In genomic region chr20:43762911-43763310, GRCh38 we compare ENCODE assay signal across 27 cellular contexts. TPM values are rescaled to one million over a fixed set of nuclear protein-coding genes. Genes with fewer than 3 reads are reported as not detected.
"Had no signal": no experiment of that assay in that cellular context is flagged by ENCODE, and none has a peak within 500 bp of the region (broad histone marks: within the 10 kb centered on the region; RNA-seq: fewer than 3 reads in every experiment).

No MANE protein-coding gene starts in this region.

- H3K4me1 ChIP-seq: SJCRH30 had no signal

- H3K27me3 ChIP-seq: cardiac muscle cell had no signal

- H3K36me3 ChIP-seq: brain microvascular endothelial cell, cardiac muscle cell, SJCRH30 had no signal

- ATAC-seq: activated T-helper 17 cell treated with anti-CD3 and anti-CD28 coated beads, Interleukin-2, amount 50 U/mL, for 72 hours had no signal

- H3K4me3 Mint-ChIP-seq: activated CD4-positive, alpha-beta memory T cell treated with anti-CD3 and anti-CD28 coated beads, Interleukin-2, amount 10 ng/mL, durations not matched to agents 7 days and 5 days; activated CD4-positive, alpha-beta T cell treated with anti-CD3 and anti-CD28 coated beads, Interleukin-2, amount 10 ng/mL, durations not matched to agents 7 days and 5 days; activated naive CD4-positive, alpha-beta T cell treated with anti-CD3 and anti-CD28 coated beads, Interleukin-2, amount 10 ng/mL, durations not matched to agents 7 days and 5 days; activated naive CD8-positive, alpha-beta T cell treated with anti-CD3 and anti-CD28 coated beads for 36 hours; activated T-helper 17 cell treated with anti-CD3 and anti-CD28 coated beads, Interleukin-2, amount 50 U/mL, for 72 hours had no signal

- H3K36me3 Mint-ChIP-seq: activated naive CD4-positive, alpha-beta T cell treated with anti-CD3 and anti-CD28 coated beads, Interleukin-2, amount 10 ng/mL, durations not matched to agents 7 days and 5 days; activated naive CD8-positive, alpha-beta T cell treated with anti-CD3 and anti-CD28 coated beads for 36 hours had no signal

- H3K9me3 Mint-ChIP-seq: activated naive CD4-positive, alpha-beta T cell treated with anti-CD3 and anti-CD28 coated beads, Interleukin-2, amount 10 ng/mL, durations not matched to agents 7 days and 5 days; activated naive CD8-positive, alpha-beta T cell treated with anti-CD3 and anti-CD28 coated beads for 36 hours; activated T-helper 17 cell treated with anti-CD3 and anti-CD28 coated beads, Interleukin-2, amount 50 U/mL, for 72 hours had no signal

- DNase-seq: activated CD4-positive, alpha-beta memory T cell treated with anti-CD3 and anti-CD28 coated beads, Interleukin-2, amount 10 ng/mL, durations not matched to agents 7 days and 5 days; activated CD4-positive, alpha-beta T cell treated with anti-CD3 and anti-CD28 coated beads, Interleukin-2, amount 10 ng/mL, durations not matched to agents 7 days and 5 days; activated CD4-positive, CD25-positive, alpha-beta regulatory T cell; activated gamma-delta T cell treated with Interleukin-2 at 50 U/mL for 16 hours; activated naive CD4-positive, alpha-beta T cell treated with anti-CD3 and anti-CD28 coated beads, Interleukin-2, amount 10 ng/mL, durations not matched to agents 7 days and 5 days; activated naive CD8-positive, alpha-beta T cell treated with anti-CD3 and anti-CD28 coated beads for 36 hours; activated T-cell treated with anti-CD3 and anti-CD28 coated beads for 4 hours; activated T-cell treated with anti-CD3 and anti-CD28 coated beads, Interleukin-2, amount 50 U/mL, for 48 hours; brain microvascular endothelial cell; NCI-H1092; NCI-H1694 treated with DMSO at 0.1 percent for 48 hours; NCI-H2029 treated with DMSO at 0.1 percent for 48 hours; NCI-H345; NCI-H510A; NCI-H526 treated with DMSO at 0.1 percent for 48 hours; NCI-H82; SJCRH30; SK-N-SH; T-helper 1 cell had no signal

- H3K4me3 ChIP-seq: cardiac muscle cell, SJCRH30 had no signal

- H3K9me3 ChIP-seq: SJCRH30, SK-N-SH had no signal

- H3K4me1 Mint-ChIP-seq: activated CD4-positive, alpha-beta memory T cell treated with anti-CD3 and anti-CD28 coated beads, Interleukin-2, amount 10 ng/mL, durations not matched to agents 7 days and 5 days; activated CD4-positive, alpha-beta T cell treated with anti-CD3 and anti-CD28 coated beads, Interleukin-2, amount 10 ng/mL, durations not matched to agents 7 days and 5 days; activated naive CD4-positive, alpha-beta T cell treated with anti-CD3 and anti-CD28 coated beads, Interleukin-2, amount 10 ng/mL, durations not matched to agents 7 days and 5 days; activated T-helper 17 cell treated with anti-CD3 and anti-CD28 coated beads, Interleukin-2, amount 50 U/mL, for 72 hours had no signal

- H3K27ac Mint-ChIP-seq: activated CD4-positive, alpha-beta memory T cell treated with anti-CD3 and anti-CD28 coated beads, Interleukin-2, amount 10 ng/mL, durations not matched to agents 7 days and 5 days; activated CD4-positive, alpha-beta T cell treated with anti-CD3 and anti-CD28 coated beads, Interleukin-2, amount 10 ng/mL, durations not matched to agents 7 days and 5 days; activated naive CD4-positive, alpha-beta T cell treated with anti-CD3 and anti-CD28 coated beads, Interleukin-2, amount 10 ng/mL, durations not matched to agents 7 days and 5 days; activated naive CD8-positive, alpha-beta T cell treated with anti-CD3 and anti-CD28 coated beads for 36 hours; activated T-helper 17 cell treated with anti-CD3 and anti-CD28 coated beads, Interleukin-2, amount 50 U/mL, for 72 hours had no signal

- H3K27ac ChIP-seq: brain microvascular endothelial cell, cardiac muscle cell, KMS-11, SJCRH30, VCaP had no signal

RNA-seq across cellular contexts. Expression of gene GTSF1L, which starts 36.1 kb away (rescaled TPM):
- total RNA-seq: activated CD4-positive, alpha-beta memory T cell treated with anti-CD3 and anti-CD28 coated beads, Interleukin-2, amount 10 ng/mL, durations not matched to agents 7 days and 5 days; activated CD4-positive, alpha-beta T cell treated with anti-CD3 and anti-CD28 coated beads, Interleukin-2, amount 10 ng/mL, durations not matched to agents 7 days and 5 days; activated CD8-positive, alpha-beta memory T cell treated with anti-CD3 and anti-CD28 coated beads for 36 hours; activated naive CD8-positive, alpha-beta T cell treated with anti-CD3 and anti-CD28 coated beads for 36 hours; activated T-helper 17 cell treated with anti-CD3 and anti-CD28 coated beads, Interleukin-2, amount 50 U/mL, for 72 hours; cardiac muscle cell; MCF 10A; RPMI7951; SJCRH30; T-helper 2 cell treated with Interferon-gamma antibody and Interleukin-4, amounts not matched to agents 100 ng/mL and 5 ng/mL, for 36 hours had no signal
